ENCODE assay signal across 12 cellular contexts in the genomic region with DNA sequence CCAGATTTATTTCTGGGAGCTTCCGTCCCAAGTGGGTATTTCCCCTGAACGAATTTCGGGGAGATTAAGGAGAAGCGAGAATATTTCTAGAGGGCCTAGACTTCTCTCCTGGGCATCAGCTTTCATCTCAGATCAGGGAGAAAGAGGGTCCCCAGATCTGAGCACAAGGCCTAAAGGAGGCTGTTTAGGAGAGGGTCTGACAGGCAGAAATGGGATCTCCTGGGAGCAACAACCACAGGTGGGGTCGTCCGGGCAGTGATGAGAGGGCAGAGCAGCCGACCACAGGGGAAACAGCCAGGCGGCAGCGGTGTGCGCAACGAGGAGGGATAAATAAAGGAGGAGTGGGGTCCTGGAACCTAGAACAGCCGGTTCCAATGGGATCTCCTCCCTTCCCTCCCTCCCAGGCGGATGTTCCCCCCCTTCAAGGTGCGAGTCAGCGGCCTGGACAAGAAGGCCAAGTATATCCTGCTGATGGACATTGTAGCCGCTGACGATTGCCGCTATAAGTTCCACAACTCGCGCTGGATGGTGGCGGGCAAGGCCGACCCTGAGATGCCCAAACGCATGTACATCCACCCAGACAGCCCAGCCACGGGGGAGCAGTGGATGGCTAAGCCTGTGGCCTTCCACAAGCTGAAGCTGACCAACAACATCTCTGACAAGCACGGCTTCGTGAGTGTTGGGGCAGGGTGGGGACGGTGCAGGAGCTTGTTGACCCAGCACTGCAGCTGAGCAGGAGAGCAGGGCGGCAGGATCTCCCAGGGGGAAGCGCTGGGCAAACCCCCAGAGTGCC. TPM values are rescaled to one million over a fixed set of nuclear protein-coding genes. Genes with fewer than 3 reads are reported as not detected.
A peak's percentile ranks its signal among the peaks of the same experiment; 100 is the strongest.
DNase-seq lines count a peak whose midpoint lies in the region; ATAC-seq and TF ChIP-seq lines count a peak whose summit lies in the region.
"Had no signal": no experiment of that assay in that cellular context is flagged by ENCODE, and none has a peak within 500 bp of the region (broad histone marks: within the 10 kb centered on the region; RNA-seq: fewer than 3 reads in every experiment).

No MANE protein-coding gene starts in this region.

- peaks cover 5% of the 10 kb centered on the region for H3K36me3 Mint-ChIP-seq in activated CD4-positive, alpha-beta T cell treated with anti-CD3 and anti-CD28 coated beads, Interleukin-2, amount 10 ng/mL, durations not matched to agents 24 days and 14 days (ENCODE audit: low read depth)
- peaks cover 4% of the 10 kb centered on the region for H3K36me3 Mint-ChIP-seq in memory B cell

- H3K4me1 Mint-ChIP-seq in activated CD4-positive, alpha-beta T cell treated with anti-CD3 and anti-CD28 coated beads, Interleukin-2, amount 10 ng/mL, durations not matched to agents 24 days and 14 days: peaks cover 17% of the 10 kb centered on the region
- peaks cover 22% of the 10 kb centered on the region for H3K4me1 Mint-ChIP-seq in memory B cell

- DNase-seq in activated CD4-positive, alpha-beta T cell treated with anti-CD3 and anti-CD28 coated beads, Interleukin-2, amount 10 ng/mL, durations not matched to agents 24 days and 14 days: no peak
- DNase-seq in activated CD4-positive, alpha-beta T cell treated with anti-CD3 and anti-CD28 coated beads for 1 hour: no peak
- no peak for DNase-seq in brain microvascular endothelial cell
- DNase-seq in memory B cell (ENCODE audit: low spot score in 2 of 2): no peak
- DNase-seq in thoracic aorta (ENCODE audit: low spot score): no peak
- DNase-seq in substantia nigra (lab: John Stamatoyannopoulos, UW): no peak

- peaks cover 60% of the 10 kb centered on the region for H3K27me3 Mint-ChIP-seq in activated CD4-positive, alpha-beta T cell treated with anti-CD3 and anti-CD28 coated beads, Interleukin-2, amount 10 ng/mL, durations not matched to agents 24 days and 14 days
- H3K27me3 Mint-ChIP-seq in memory B cell: peaks cover 22% of the 10 kb centered on the region

- ATAC-seq in memory B cell (ENCODE audit: low read depth) (no peak), thoracic aorta (ENCODE audit: insufficient number of reproducible peaks, low FRiP score, low read depth) (no peak), HG03097 (IDR thresholded peaks at IDR 0.05; ENCODE audit: low FRiP score, unreplicated experiment) (no peak), GM21423 (IDR thresholded peaks at IDR 0.05; ENCODE audit: unreplicated experiment) (no peak)
- ATAC-seq: pancreas had no signal

- H3K27me3 ChIP-seq in brain microvascular endothelial cell (replicated peaks): no peaks in the 10 kb centered on the region
- H3K27me3 ChIP-seq in thoracic aorta (replicated peaks; ENCODE audit: insufficient read depth): no peaks in the 10 kb centered on the region

- TF ChIP-seq CTCF in brain microvascular endothelial cell (IDR thresholded peaks at IDR 0.05; ENCODE audit: low read depth, low read length, missing control alignments) (no peak), thoracic aorta (IDR thresholded peaks at IDR 0.05) (no peak)

- H3K9me3 Mint-ChIP-seq in activated CD4-positive, alpha-beta T cell treated with anti-CD3 and anti-CD28 coated beads, Interleukin-2, amount 10 ng/mL, durations not matched to agents 24 days and 14 days: no peaks in the 10 kb centered on the region
- peaks cover 2% of the 10 kb centered on the region for H3K9me3 Mint-ChIP-seq in memory B cell

- no peaks in the 10 kb centered on the region for H3K9me3 ChIP-seq in thoracic aorta
- H3K9me3 ChIP-seq: pancreas had no signal

- H3K27ac ChIP-seq in brain microvascular endothelial cell (peak overlapping the region; percentile 70), thoracic aorta (peak overlapping the region; percentile 79 to 89), substantia nigra (ENCODE audit: low read depth, low read length, poor library complexity, severe bottlenecking) (no peak overlapping the region)
- H3K27ac ChIP-seq: BLaER1 treated with 17β-estradiol and CSF1 and Interleukin-3, amounts not matched to agents 10 nM and 100 nM; SK-N-MC had no signal

- intact Hi-C loops in activated CD4-positive, alpha-beta T cell treated with anti-CD3 and anti-CD28 coated beads, Interleukin-2, amount 10 ng/mL, durations not matched to agents 24 days and 14 days (cut with micrococcal nuclease): loop anchor here (2.0 kb wide), 1 partner anchor 53 kb away; no protein-coding TSS in a partner anchor

- peak overlapping the region; percentile 84 for H3K4me3 ChIP-seq in brain microvascular endothelial cell (ENCODE audit: low read depth, low read length)
- H3K4me3 ChIP-seq in thoracic aorta: peak overlapping the region; percentile 87
- H3K4me3 ChIP-seq: BLaER1 treated with 17β-estradiol and CSF1 and Interleukin-3, amounts not matched to agents 10 nM and 100 nM; SK-N-MC had no signal

- no peak overlapping the region for H3K4me3 Mint-ChIP-seq in activated CD4-positive, alpha-beta T cell treated with anti-CD3 and anti-CD28 coated beads, Interleukin-2, amount 10 ng/mL, durations not matched to agents 24 days and 14 days
- H3K4me3 Mint-ChIP-seq in memory B cell: peak overlapping the region; percentile 79

- peak overlapping the region; percentile 34 for H3K27ac Mint-ChIP-seq in activated CD4-positive, alpha-beta T cell treated with anti-CD3 and anti-CD28 coated beads, Interleukin-2, amount 10 ng/mL, durations not matched to agents 24 days and 14 days
- H3K27ac Mint-ChIP-seq in memory B cell: no peak overlapping the region

- H3K36me3 ChIP-seq in brain microvascular endothelial cell (replicated peaks) (peaks cover 19% of the 10 kb centered on the region), thoracic aorta (peaks cover 9% of the 10 kb centered on the region)
- H3K36me3 ChIP-seq: BLaER1 treated with 17β-estradiol and CSF1 and Interleukin-3, amounts not matched to agents 10 nM and 100 nM; pancreas had no signal

- in situ Hi-C loops in brain microvascular endothelial cell (cut with HindIII; ENCODE audit: low pct_ligation_motif_present, low sequenced_read_pairs): no loop called here

- H3K4me1 ChIP-seq in thoracic aorta (ENCODE audit: control insufficient read depth in 1 of 2, low read depth in 2 of 2): peaks cover 9 to 65% of the 10 kb centered on the region in 2 donors

RNA-seq across cellular contexts. Expression of a gene that starts 1.8 kb away (rescaled TPM):
- total RNA-seq in activated CD4-positive, alpha-beta T cell treated with anti-CD3 and anti-CD28 coated beads, Interleukin-2, amount 10 ng/mL, durations not matched to agents 24 days and 14 days: not detected in 2 replicates
- 10 to 100 TPM; 35.2 to 49.5 TPM for total RNA-seq in thoracic aorta

RNA-seq across cellular contexts. Expression of a gene that starts 50.7 kb away (rescaled TPM):
- not detected in 2 replicates for total RNA-seq in activated CD4-positive, alpha-beta T cell treated with anti-CD3 and anti-CD28 coated beads, Interleukin-2, amount 10 ng/mL, durations not matched to agents 24 days and 14 days
- not detected for total RNA-seq in thoracic aorta
- total RNA-seq: cerebellum, pancreas had no signal

Comparison
In these comparisons a context has a peak if more than half of its experiments do, and no peak if none do; other contexts are left out.
1. RNA of a gene that starts 1.8 kb away (total RNA-seq): 35.2 to 49.5 TPM in thoracic aorta; not detected in activated CD4-positive, alpha-beta T cell treated with anti-CD3 and anti-CD28 coated beads, Interleukin-2, amount 10 ng/mL, durations not matched to agents 24 days and 14 days; every median in the first group is over 10 times any median in the second.